In genomic region chr14:101961011-101961721, GRCh38 we compare ENCODE assay signal across 1 cellular context.
A peak's percentile ranks its signal among the peaks of the same experiment; 100 is the strongest.
TF ChIP-seq lines count a peak whose summit lies in the region.

No MANE protein-coding gene starts in this region.

TF ChIP-seq in HepG2, 621 proteins besides CTCF, POLR2A, EP300 and RAD21 (continued from another document and continues in another):
- TF ChIP-seq ZNF550 (CRISPR knock-in tag; IDR thresholded peaks at IDR 0.05; ENCODE audit: borderline replicate concordance), result no peak
- TF ChIP-seq ZNF496 (CRISPR knock-in tag; IDR thresholded peaks at IDR 0.05; ENCODE audit: insufficient replicate concordance), result no peak
- TF ChIP-seq ATF7 (IDR thresholded peaks at IDR 0.05), result no peak
- TF ChIP-seq ATF7 (CRISPR knock-in tag; IDR thresholded peaks at IDR 0.05), result no peak
- TF ChIP-seq FOXA1 (IDR thresholded peaks at IDR 0.05), result no peak
- 0 out of 2 replicates have a peak, but pooled peaks have one; percentile 17 for TF ChIP-seq FOXA1 (CRISPR knock-in tag; IDR thresholded peaks at IDR 0.05)
- no peak for TF ChIP-seq NFRKB (IDR thresholded peaks at IDR 0.05)
- peak; percentile 42; the same call in 1 of the 2 replicates for TF ChIP-seq ZNF232 (CRISPR knock-in tag; IDR thresholded peaks at IDR 0.05; ENCODE audit: borderline replicate concordance)
- TF ChIP-seq ZNF354B (CRISPR knock-in tag; IDR thresholded peaks at IDR 0.05), result no peak
- TF ChIP-seq ZNF432 (CRISPR knock-in tag; IDR thresholded peaks at IDR 0.05; ENCODE audit: borderline replicate concordance), result no peak
- TF ChIP-seq TGIF2 (CRISPR knock-in tag; IDR thresholded peaks at IDR 0.05), result 0 out of 2 replicates have a peak, but pooled peaks have one; percentile 70
- TF ChIP-seq TAF15 (IDR thresholded peaks at IDR 0.05; ENCODE audit: low read depth, low read length, poor library complexity, severe bottlenecking), result no peak
- TF ChIP-seq HMG20A (CRISPR knock-in tag; IDR thresholded peaks at IDR 0.05; ENCODE audit: borderline replicate concordance), result no peak
- TF ChIP-seq ZNF674 (CRISPR knock-in tag; IDR thresholded peaks at IDR 0.05; ENCODE audit: low read depth), result no peak
- no peak for TF ChIP-seq ZC3H4 (CRISPR knock-in tag; IDR thresholded peaks at IDR 0.05; ENCODE audit: borderline replicate concordance)
- TF ChIP-seq U2AF1 (optimal IDR thresholded peaks at IDR 0.05; ENCODE audit: low read depth, low read length), result no peak
- TF ChIP-seq KLF15 (CRISPR knock-in tag; IDR thresholded peaks at IDR 0.05; ENCODE audit: borderline replicate concordance), result no peak
- TF ChIP-seq ZNF775 (CRISPR knock-in tag; IDR thresholded peaks at IDR 0.05; ENCODE audit: borderline replicate concordance), result no peak
- no peak for TF ChIP-seq MEF2D (CRISPR knock-in tag; IDR thresholded peaks at IDR 0.05)
- no peak for TF ChIP-seq MED13 (CRISPR knock-in tag; IDR thresholded peaks at IDR 0.05)
- peak; percentile 75 for TF ChIP-seq TFDP2 (CRISPR knock-in tag; IDR thresholded peaks at IDR 0.05)
- no peak for TF ChIP-seq ATF3 (CRISPR knock-in tag; IDR thresholded peaks at IDR 0.05)
- TF ChIP-seq ZNF224 (CRISPR knock-in tag; IDR thresholded peaks at IDR 0.05), result no peak
- no peak for TF ChIP-seq ZNF510 (CRISPR knock-in tag; IDR thresholded peaks at IDR 0.05; ENCODE audit: low read depth)
- TF ChIP-seq PRMT3 (CRISPR knock-in tag; IDR thresholded peaks at IDR 0.05; ENCODE audit: borderline replicate concordance, low read depth), result no peak
- TF ChIP-seq AGO1 (IDR thresholded peaks at IDR 0.05; ENCODE audit: low read depth, low read length, poor library complexity, severe bottlenecking), result no peak
- no peak for TF ChIP-seq NCOA1 (CRISPR knock-in tag; IDR thresholded peaks at IDR 0.05)
- TF ChIP-seq CBX1 (IDR thresholded peaks at IDR 0.05; ENCODE audit: low read depth), result no peak
- peak; percentile 73; the same call in 1 of the 2 replicates for TF ChIP-seq ZBTB38 (CRISPR knock-in tag; IDR thresholded peaks at IDR 0.05)
- TF ChIP-seq JDP2 (CRISPR knock-in tag; IDR thresholded peaks at IDR 0.05; ENCODE audit: borderline replicate concordance), result no peak
- no peak for TF ChIP-seq ZSCAN25 (CRISPR knock-in tag; IDR thresholded peaks at IDR 0.05)
- TF ChIP-seq ATRX (CRISPR knock-in tag; IDR thresholded peaks at IDR 0.05; ENCODE audit: borderline replicate concordance), result no peak
- no peak for TF ChIP-seq YY1 (IDR thresholded peaks at IDR 0.05; ENCODE audit: insufficient read depth, insufficient replicate concordance, low read depth, low read length)
- no peak for TF ChIP-seq ZNF512B (CRISPR knock-in tag; IDR thresholded peaks at IDR 0.05; ENCODE audit: borderline replicate concordance)
- no peak for TF ChIP-seq ZNF546 (CRISPR knock-in tag; conservative IDR thresholded peaks at IDR 0.05)
- TF ChIP-seq E2F1 (CRISPR knock-in tag; IDR thresholded peaks at IDR 0.05), result no peak
- TF ChIP-seq IRF1 (CRISPR knock-in tag; IDR thresholded peaks at IDR 0.05; ENCODE audit: low read depth), result no peak
- no peak for TF ChIP-seq MBNL3 (CRISPR knock-in tag; conservative IDR thresholded peaks at IDR 0.05)
- peak; percentile 94 for TF ChIP-seq MAX (IDR thresholded peaks at IDR 0.05)
- TF ChIP-seq PRDM4 (CRISPR knock-in tag; IDR thresholded peaks at IDR 0.05; ENCODE audit: borderline replicate concordance), result no peak
- TF ChIP-seq POLR2AphosphoS5 (IDR thresholded peaks at IDR 0.05; ENCODE audit: low read depth, low read length), result no peak
- no peak for TF ChIP-seq MAFF (IDR thresholded peaks at IDR 0.05; ENCODE audit: low read depth, low read length)
- no peak for TF ChIP-seq GTF2F1 (IDR thresholded peaks at IDR 0.05; ENCODE audit: low read length)
- TF ChIP-seq HNF4G (IDR thresholded peaks at IDR 0.05; ENCODE audit: borderline replicate concordance, low read depth, low read length), result no peak
- TF ChIP-seq HNF4G (CRISPR knock-in tag; IDR thresholded peaks at IDR 0.05; ENCODE audit: borderline replicate concordance, low read depth), result no peak
- peak; percentile 45; the same call in 1 of the 2 replicates for TF ChIP-seq ZGPAT (CRISPR knock-in tag; IDR thresholded peaks at IDR 0.05)
- no peak for TF ChIP-seq FOXK2 (IDR thresholded peaks at IDR 0.05)
- TF ChIP-seq RBM22 (optimal IDR thresholded peaks at IDR 0.05; ENCODE audit: low read length), result no peak
- no peak for TF ChIP-seq ZUFSP (CRISPR knock-in tag; IDR thresholded peaks at IDR 0.05; ENCODE audit: borderline replicate concordance)
- TF ChIP-seq ZNF839 (CRISPR knock-in tag; IDR thresholded peaks at IDR 0.05; ENCODE audit: borderline replicate concordance), result no peak
- no peak; the same call in 1 of the 2 replicates for TF ChIP-seq ZNF574 (CRISPR knock-in tag; IDR thresholded peaks at IDR 0.05)
- no peak for TF ChIP-seq ATM (IDR thresholded peaks at IDR 0.05; ENCODE audit: borderline replicate concordance)
